Comparison of ENCODE assay signal across 15 cellular contexts in the genomic region with DNA sequence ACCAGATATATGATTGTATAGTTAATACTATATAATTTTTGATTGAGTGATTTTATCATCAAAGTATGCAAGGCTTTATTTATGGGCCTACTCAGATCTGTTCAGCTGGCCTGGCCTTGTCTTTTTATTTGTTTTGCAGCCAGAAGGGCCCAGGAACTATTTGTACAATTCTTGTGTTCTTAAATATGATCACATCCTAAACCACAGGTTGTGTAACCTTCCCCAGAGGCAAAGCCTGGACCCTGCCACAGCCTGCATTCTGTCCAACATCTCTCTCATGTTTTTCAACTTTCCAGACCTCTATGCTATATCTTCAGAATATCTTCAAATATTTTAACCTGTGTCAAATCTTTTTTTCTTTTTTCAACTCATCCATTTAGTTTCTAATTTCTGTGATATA.
DNase-seq lines count a peak whose midpoint lies in the region; ATAC-seq and TF ChIP-seq lines count a peak whose summit lies in the region.
"Had no signal": no experiment of that assay in that cellular context is flagged by ENCODE, and none has a peak within 500 bp of the region (broad histone marks: within the 10 kb centered on the region; RNA-seq: fewer than 3 reads in every experiment).

No MANE protein-coding gene starts in this region.

- DNase-seq in NCI-H69 (lab: John Stamatoyannopoulos, UW), result peak; percentile 7
- peak; percentile 18 for DNase-seq in SHP77 treated with DMSO at 0.1 percent for 48 hours (lab: John Stamatoyannopoulos, UW)
- DNase-seq in fibroblast of mammary gland (ENCODE audit: low read depth), result peak; percentile 53
- DNase-seq in sciatic nerve (ENCODE audit: low spot score), result no peak
- no peak for DNase-seq in activated effector memory CD4-positive, alpha-beta T cell treated with Interleukin-2 at 50 U/mL for 16 hours
- no peak for DNase-seq in stimulated activated naive CD8-positive, alpha-beta T cell treated with anti-CD3 and anti-CD28 coated beads, Interleukin-15, Interleukin-2, amounts not matched to agents 100 U/mL and 50 U/mL, for 24 hours
- DNase-seq in left cardiac atrium, result no peak
- DNase-seq: CD4-positive, CD25-positive, alpha-beta regulatory T cell; NCI-H1092; NCI-H146; NCI-H2081; NCI-H510A; SJCRH30 had no signal

- TF ChIP-seq CTCF in fibroblast of mammary gland (conservative IDR thresholded peaks at IDR 0.05; ENCODE audit: control insufficient read depth, insufficient read depth, low read depth, low read length), result no peak

- intact Hi-C loops in sciatic nerve (cut with DNase I), result no loop called here
- intact Hi-C loops in left cardiac atrium (cut with DNase I), result no loop called here

- H3K4me3 ChIP-seq in fibroblast of mammary gland (ENCODE audit: control insufficient read depth, low read depth, low read length), result no peak overlapping the region
- H3K4me3 ChIP-seq: GM23338, K562, SJCRH30 had no signal

- peak; percentile 55 for ATAC-seq in sciatic nerve
- ATAC-seq in stimulated activated naive CD8-positive, alpha-beta T cell treated with anti-CD3 and anti-CD28 coated beads, Interleukin-15, Interleukin-2, amounts not matched to agents 100 U/mL and 50 U/mL, for 24 hours, result no peak
- ATAC-seq in left cardiac atrium, result no peak
- ATAC-seq: GM23338, K562 had no signal

Comparison
In these comparisons a context has a peak if more than half of its experiments do, and no peak if none do; other contexts are left out.
1. DNase-seq: peak in NCI-H69 (single experiment), SHP77 treated with DMSO at 0.1 percent for 48 hours (single experiment) and fibroblast of mammary gland (single experiment); none in sciatic nerve (single experiment), activated effector memory CD4-positive, alpha-beta T cell treated with Interleukin-2 at 50 U/mL for 16 hours (single experiment), stimulated activated naive CD8-positive, alpha-beta T cell treated with anti-CD3 and anti-CD28 coated beads, Interleukin-15, Interleukin-2, amounts not matched to agents 100 U/mL and 50 U/mL, for 24 hours (single experiment) and left cardiac atrium (single experiment).